Comparison of ENCODE assay signal across 1 cellular context in the genomic region with DNA sequence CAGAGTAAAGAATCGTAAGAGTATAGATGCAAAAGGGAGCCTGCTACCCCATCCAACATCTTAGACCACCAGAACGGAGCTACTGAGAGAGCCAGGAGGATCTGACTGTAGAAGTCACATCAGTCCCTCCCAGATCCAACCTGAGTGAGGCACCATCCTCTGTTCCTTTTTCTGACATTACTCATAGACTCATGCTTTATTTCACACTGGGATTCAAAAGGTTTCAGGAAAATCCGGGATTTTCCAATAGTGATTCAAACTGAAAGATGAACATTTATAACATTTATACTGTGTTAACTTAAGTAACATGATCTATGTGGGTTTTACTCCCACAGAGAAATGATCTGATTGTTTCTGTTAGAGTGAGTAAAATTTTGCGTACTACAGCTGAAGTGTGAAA.
TF ChIP-seq lines count a peak whose summit lies in the region.

No MANE protein-coding gene starts in this region.

TF ChIP-seq in GM23338, 12 proteins besides CTCF, POLR2A, EP300 and RAD21 (continued from another document):
- TF ChIP-seq, protein P1, sequence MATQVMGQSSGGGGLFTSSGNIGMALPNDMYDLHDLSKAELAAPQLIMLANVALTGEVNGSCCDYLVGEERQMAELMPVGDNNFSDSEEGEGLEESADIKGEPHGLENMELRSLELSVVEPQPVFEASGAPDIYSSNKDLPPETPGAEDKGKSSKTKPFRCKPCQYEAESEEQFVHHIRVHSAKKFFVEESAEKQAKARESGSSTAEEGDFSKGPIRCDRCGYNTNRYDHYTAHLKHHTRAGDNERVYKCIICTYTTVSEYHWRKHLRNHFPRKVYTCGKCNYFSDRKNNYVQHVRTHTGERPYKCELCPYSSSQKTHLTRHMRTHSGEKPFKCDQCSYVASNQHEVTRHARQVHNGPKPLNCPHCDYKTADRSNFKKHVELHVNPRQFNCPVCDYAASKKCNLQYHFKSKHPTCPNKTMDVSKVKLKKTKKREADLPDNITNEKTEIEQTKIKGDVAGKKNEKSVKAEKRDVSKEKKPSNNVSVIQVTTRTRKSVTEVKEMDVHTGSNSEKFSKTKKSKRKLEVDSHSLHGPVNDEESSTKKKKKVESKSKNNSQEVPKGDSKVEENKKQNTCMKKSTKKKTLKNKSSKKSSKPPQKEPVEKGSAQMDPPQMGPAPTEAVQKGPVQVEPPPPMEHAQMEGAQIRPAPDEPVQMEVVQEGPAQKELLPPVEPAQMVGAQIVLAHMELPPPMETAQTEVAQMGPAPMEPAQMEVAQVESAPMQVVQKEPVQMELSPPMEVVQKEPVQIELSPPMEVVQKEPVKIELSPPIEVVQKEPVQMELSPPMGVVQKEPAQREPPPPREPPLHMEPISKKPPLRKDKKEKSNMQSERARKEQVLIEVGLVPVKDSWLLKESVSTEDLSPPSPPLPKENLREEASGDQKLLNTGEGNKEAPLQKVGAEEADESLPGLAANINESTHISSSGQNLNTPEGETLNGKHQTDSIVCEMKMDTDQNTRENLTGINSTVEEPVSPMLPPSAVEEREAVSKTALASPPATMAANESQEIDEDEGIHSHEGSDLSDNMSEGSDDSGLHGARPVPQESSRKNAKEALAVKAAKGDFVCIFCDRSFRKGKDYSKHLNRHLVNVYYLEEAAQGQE (IDR thresholded peaks at IDR 0.05; ENCODE audit: unreplicated experiment) = no peak
- TF ChIP-seq POLR2AphosphoS5 (IDR thresholded peaks at IDR 0.05; ENCODE audit: low read depth) = no peak
- no peak for TF ChIP-seq EZH2 (IDR thresholded peaks at IDR 0.05; ENCODE audit: low read depth, unreplicated experiment)
- TF ChIP-seq, protein P2, sequence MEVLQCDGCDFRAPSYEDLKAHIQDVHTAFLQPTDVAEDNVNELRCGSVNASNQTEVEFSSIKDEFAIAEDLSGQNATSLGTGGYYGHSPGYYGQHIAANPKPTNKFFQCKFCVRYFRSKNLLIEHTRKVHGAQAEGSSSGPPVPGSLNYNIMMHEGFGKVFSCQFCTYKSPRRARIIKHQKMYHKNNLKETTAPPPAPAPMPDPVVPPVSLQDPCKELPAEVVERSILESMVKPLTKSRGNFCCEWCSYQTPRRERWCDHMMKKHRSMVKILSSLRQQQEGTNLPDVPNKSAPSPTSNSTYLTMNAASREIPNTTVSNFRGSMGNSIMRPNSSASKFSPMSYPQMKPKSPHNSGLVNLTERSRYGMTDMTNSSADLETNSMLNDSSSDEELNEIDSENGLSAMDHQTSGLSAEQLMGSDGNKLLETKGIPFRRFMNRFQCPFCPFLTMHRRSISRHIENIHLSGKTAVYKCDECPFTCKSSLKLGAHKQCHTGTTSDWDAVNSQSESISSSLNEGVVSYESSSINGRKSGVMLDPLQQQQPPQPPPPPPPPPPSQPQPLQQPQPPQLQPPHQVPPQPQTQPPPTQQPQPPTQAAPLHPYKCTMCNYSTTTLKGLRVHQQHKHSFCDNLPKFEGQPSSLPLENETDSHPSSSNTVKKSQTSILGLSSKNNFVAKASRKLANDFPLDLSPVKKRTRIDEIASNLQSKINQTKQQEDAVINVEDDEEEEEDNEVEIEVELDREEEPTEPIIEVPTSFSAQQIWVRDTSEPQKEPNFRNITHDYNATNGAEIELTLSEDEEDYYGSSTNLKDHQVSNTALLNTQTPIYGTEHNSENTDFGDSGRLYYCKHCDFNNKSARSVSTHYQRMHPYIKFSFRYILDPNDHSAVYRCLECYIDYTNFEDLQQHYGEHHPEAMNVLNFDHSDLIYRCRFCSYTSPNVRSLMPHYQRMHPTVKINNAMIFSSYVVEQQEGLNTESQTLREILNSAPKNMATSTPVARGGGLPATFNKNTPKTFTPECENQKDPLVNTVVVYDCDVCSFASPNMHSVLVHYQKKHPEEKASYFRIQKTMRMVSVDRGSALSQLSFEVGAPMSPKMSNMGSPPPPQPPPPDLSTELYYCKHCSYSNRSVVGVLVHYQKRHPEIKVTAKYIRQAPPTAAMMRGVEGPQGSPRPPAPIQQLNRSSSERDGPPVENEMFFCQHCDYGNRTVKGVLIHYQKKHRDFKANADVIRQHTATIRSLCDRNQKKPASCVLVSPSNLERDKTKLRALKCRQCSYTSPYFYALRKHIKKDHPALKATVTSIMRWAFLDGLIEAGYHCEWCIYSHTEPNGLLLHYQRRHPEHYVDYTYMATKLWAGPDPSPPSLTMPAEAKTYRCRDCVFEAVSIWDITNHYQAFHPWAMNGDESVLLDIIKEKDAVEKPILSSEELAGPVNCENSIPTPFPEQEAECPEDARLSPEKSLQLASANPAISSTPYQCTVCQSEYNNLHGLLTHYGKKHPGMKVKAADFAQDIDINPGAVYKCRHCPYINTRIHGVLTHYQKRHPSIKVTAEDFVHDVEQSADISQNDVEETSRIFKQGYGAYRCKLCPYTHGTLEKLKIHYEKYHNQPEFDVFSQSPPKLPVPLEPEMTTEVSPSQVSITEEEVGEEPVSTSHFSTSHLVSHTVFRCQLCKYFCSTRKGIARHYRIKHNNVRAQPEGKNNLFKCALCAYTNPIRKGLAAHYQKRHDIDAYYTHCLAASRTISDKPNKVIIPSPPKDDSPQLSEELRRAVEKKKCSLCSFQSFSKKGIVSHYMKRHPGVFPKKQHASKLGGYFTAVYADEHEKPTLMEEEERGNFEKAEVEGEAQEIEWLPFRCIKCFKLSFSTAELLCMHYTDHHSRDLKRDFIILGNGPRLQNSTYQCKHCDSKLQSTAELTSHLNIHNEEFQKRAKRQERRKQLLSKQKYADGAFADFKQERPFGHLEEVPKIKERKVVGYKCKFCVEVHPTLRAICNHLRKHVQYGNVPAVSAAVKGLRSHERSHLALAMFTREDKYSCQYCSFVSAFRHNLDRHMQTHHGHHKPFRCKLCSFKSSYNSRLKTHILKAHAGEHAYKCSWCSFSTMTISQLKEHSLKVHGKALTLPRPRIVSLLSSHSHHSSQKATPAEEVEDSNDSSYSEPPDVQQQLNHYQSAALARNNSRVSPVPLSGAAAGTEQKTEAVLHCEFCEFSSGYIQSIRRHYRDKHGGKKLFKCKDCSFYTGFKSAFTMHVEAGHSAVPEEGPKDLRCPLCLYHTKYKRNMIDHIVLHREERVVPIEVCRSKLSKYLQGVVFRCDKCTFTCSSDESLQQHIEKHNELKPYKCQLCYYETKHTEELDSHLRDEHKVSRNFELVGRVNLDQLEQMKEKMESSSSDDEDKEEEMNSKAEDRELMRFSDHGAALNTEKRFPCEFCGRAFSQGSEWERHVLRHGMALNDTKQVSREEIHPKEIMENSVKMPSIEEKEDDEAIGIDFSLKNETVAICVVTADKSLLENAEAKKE (CRISPR knock-in tag; IDR thresholded peaks at IDR 0.05) = no peak
- TF ChIP-seq ZNF331 (CRISPR knock-in tag; IDR thresholded peaks at IDR 0.05; ENCODE audit: low read depth) = no peak
- TF ChIP-seq NANOG (IDR thresholded peaks at IDR 0.05; ENCODE audit: borderline replicate concordance) = no peak
- no peak for TF ChIP-seq EZH2phosphoT487 (IDR thresholded peaks at IDR 0.05; ENCODE audit: unreplicated experiment)
- no peak for TF ChIP-seq CREB1 (CRISPR knock-in tag; IDR thresholded peaks at IDR 0.05; ENCODE audit: low read depth)
